In genomic region chr2:155412599-155412998, GRCh38 we compare ENCODE assay signal across 12 cellular contexts.
DNase-seq lines count a peak whose midpoint lies in the region; ATAC-seq lines count a peak whose summit lies in the region.
"Had no signal": no experiment of that assay in that cellular context is flagged by ENCODE, and none has a peak within 500 bp of the region (broad histone marks: within the 10 kb centered on the region; RNA-seq: fewer than 3 reads in every experiment).

No MANE protein-coding gene starts in this region.

- no peak overlapping the region for H2BK120ac ChIP-seq in mesendoderm (ENCODE audit: low read depth, low read length)

- no peaks in the 10 kb centered on the region for H3K27me3 Mint-ChIP-seq in activated T-helper 2 cell treated with anti-CD3 and anti-CD28 coated beads, Interferon-gamma antibody, Interleukin-2, Interleukin-4, amounts not matched to agents 10 μg/mL and 5 μg/mL and 100 μg/mL, durations not matched to agents 14 hours and 24 hours and 36 hours (ENCODE audit: low read depth)

- intact Hi-C loops in head of caudate nucleus (cut with DNase I): no loop called here
- intact Hi-C loops in activated T-helper 2 cell treated with anti-CD3 and anti-CD28 coated beads, Interferon-gamma antibody, Interleukin-2, Interleukin-4, amounts not matched to agents 10 μg/mL and 5 μg/mL and 100 μg/mL, durations not matched to agents 14 hours and 24 hours and 36 hours (cut with micrococcal nuclease): no loop called here

- no CpG with 5 or more reads among the region's 1 CpG for WGBS in mesendoderm (ENCODE audit: extremely low coverage, insufficient coverage, low lambda C conversion rate)

- no peak overlapping the region for H3K4me3 Mint-ChIP-seq in activated T-helper 2 cell treated with anti-CD3 and anti-CD28 coated beads, Interferon-gamma antibody, Interleukin-2, Interleukin-4, amounts not matched to agents 10 μg/mL and 5 μg/mL and 100 μg/mL, durations not matched to agents 14 hours and 24 hours and 36 hours (ENCODE audit: low read depth)
- H3K4me3 Mint-ChIP-seq: nephron; T-helper 1 cell treated with Interleukin-12 subunit alpha and Interleukin-12 subunit beta and Interleukin-4 antibody, amounts not matched to agents 30 μg/mL and 1 μg/mL, for 36 hours had no signal

- H3K27ac ChIP-seq in mesendoderm (ENCODE audit: low read depth, low read length): no peak overlapping the region
- H3K27ac ChIP-seq: epithelial cell of prostate had no signal

- no peaks in the 10 kb centered on the region for H3K36me3 ChIP-seq in mesendoderm (ENCODE audit: control insufficient read depth, insufficient read depth, low read length)

- no peak overlapping the region for H3K23ac ChIP-seq in mesendoderm (ENCODE audit: low read length)

- no peaks in the 10 kb centered on the region for H3K4me1 ChIP-seq in mesendoderm (ENCODE audit: control insufficient read depth, low read depth, low read length)

- H4K8ac ChIP-seq in mesendoderm (ENCODE audit: low read depth, low read length): no peak overlapping the region

- no peak overlapping the region for H3K27ac Mint-ChIP-seq in activated T-helper 2 cell treated with anti-CD3 and anti-CD28 coated beads, Interferon-gamma antibody, Interleukin-2, Interleukin-4, amounts not matched to agents 10 μg/mL and 5 μg/mL and 100 μg/mL, durations not matched to agents 14 hours and 24 hours and 36 hours
- H3K27ac Mint-ChIP-seq: nephron; T-helper 1 cell treated with Interleukin-12 subunit alpha and Interleukin-12 subunit beta and Interleukin-4 antibody, amounts not matched to agents 30 μg/mL and 1 μg/mL, for 36 hours had no signal

- no peak overlapping the region for H3K4me3 ChIP-seq in mesendoderm (ENCODE audit: low read length)

- H3K27me3 ChIP-seq in mesendoderm (ENCODE audit: insufficient read depth, low read length, poor library complexity): no peaks in the 10 kb centered on the region

- H3K4me2 ChIP-seq in mesendoderm (ENCODE audit: low read length): no peak overlapping the region

- no peak overlapping the region for H3K9ac ChIP-seq in mesendoderm (ENCODE audit: low read length)

- H2BK15ac ChIP-seq in mesendoderm (replicated peaks; ENCODE audit: low read depth): no peak overlapping the region

- DNase-seq in mesendoderm: peak; percentile 3
- no peak for DNase-seq in head of caudate nucleus
- DNase-seq in activated T-helper 2 cell treated with anti-CD3 and anti-CD28 coated beads, Interferon-gamma antibody, Interleukin-2, Interleukin-4, amounts not matched to agents 10 μg/mL and 5 μg/mL and 100 μg/mL, durations not matched to agents 14 hours and 24 hours and 36 hours (ENCODE audit: low spot score): no peak
- DNase-seq in activated CD8-positive, alpha-beta memory T cell treated with anti-CD3 and anti-CD28 coated beads, Interleukin-2, amount 50 U/mL, for 48 hours: no peak
- DNase-seq: DMS79 treated with DMSO at 0.1 percent for 48 hours, NCI-H774 had no signal

- H2BK5ac ChIP-seq in mesendoderm (ENCODE audit: low read length): no peak overlapping the region

- ATAC-seq in GM19351 (IDR thresholded peaks at IDR 0.05; ENCODE audit: unreplicated experiment) (peak; percentile 96), HG02642 (IDR thresholded peaks at IDR 0.05; ENCODE audit: poor library complexity, unreplicated experiment) (peak; percentile 93), HG03457 (IDR thresholded peaks at IDR 0.05; ENCODE audit: unreplicated experiment) (peak; percentile 95)

- no peaks in the 10 kb centered on the region for H3K9me3 Mint-ChIP-seq in activated T-helper 2 cell treated with anti-CD3 and anti-CD28 coated beads, Interferon-gamma antibody, Interleukin-2, Interleukin-4, amounts not matched to agents 10 μg/mL and 5 μg/mL and 100 μg/mL, durations not matched to agents 14 hours and 24 hours and 36 hours
- H3K9me3 Mint-ChIP-seq: nephron; T-helper 1 cell treated with Interleukin-12 subunit alpha and Interleukin-12 subunit beta and Interleukin-4 antibody, amounts not matched to agents 30 μg/mL and 1 μg/mL, for 36 hours had no signal

- H4K5ac ChIP-seq in mesendoderm (ENCODE audit: low read length): no peak overlapping the region

- H3K56ac ChIP-seq in mesendoderm (ENCODE audit: low read length): no peak overlapping the region

- H2AK5ac ChIP-seq in mesendoderm (ENCODE audit: low read length): no peak overlapping the region

- H3K79me2 ChIP-seq in mesendoderm (ENCODE audit: control insufficient read depth, insufficient read depth, low read length): no peaks in the 10 kb centered on the region

- no peaks in the 10 kb centered on the region for H3K36me3 Mint-ChIP-seq in activated T-helper 2 cell treated with anti-CD3 and anti-CD28 coated beads, Interferon-gamma antibody, Interleukin-2, Interleukin-4, amounts not matched to agents 10 μg/mL and 5 μg/mL and 100 μg/mL, durations not matched to agents 14 hours and 24 hours and 36 hours (ENCODE audit: low read depth)

- H3K79me1 ChIP-seq in mesendoderm (ENCODE audit: low read length): no peaks in the 10 kb centered on the region

- no peak overlapping the region for H3K4ac ChIP-seq in mesendoderm (ENCODE audit: low read depth, low read length)

- H3K4me1 Mint-ChIP-seq in activated T-helper 2 cell treated with anti-CD3 and anti-CD28 coated beads, Interferon-gamma antibody, Interleukin-2, Interleukin-4, amounts not matched to agents 10 μg/mL and 5 μg/mL and 100 μg/mL, durations not matched to agents 14 hours and 24 hours and 36 hours (ENCODE audit: low read depth): no peaks in the 10 kb centered on the region

- no peak overlapping the region for H3K18ac ChIP-seq in mesendoderm (ENCODE audit: low read length)
